In genomic region chr22:38177926-38178604, GRCh38 we compare ENCODE assay signal across 1 cellular context.
A peak's percentile ranks its signal among the peaks of the same experiment; 100 is the strongest.
TF ChIP-seq lines count a peak whose summit lies in the region.

No MANE protein-coding gene starts in this region.

TF ChIP-seq in HepG2, 621 proteins besides CTCF, POLR2A, EP300 and RAD21 (continued from another document and continues in another):
- TF ChIP-seq HNF1A (IDR thresholded peaks at IDR 0.05; ENCODE audit: low read depth) (peak; percentile 59; the same call in 1 of the 2 replicates), HNF1A (CRISPR knock-in tag; IDR thresholded peaks at IDR 0.05; ENCODE audit: borderline replicate concordance) (no peak), RELA (CRISPR knock-in tag; IDR thresholded peaks at IDR 0.05) (no peak), IRF2 (CRISPR knock-in tag; IDR thresholded peaks at IDR 0.05) (peak; percentile 80), PAX8 (CRISPR knock-in tag; IDR thresholded peaks at IDR 0.05; ENCODE audit: borderline replicate concordance) (no peak), XBP1 (CRISPR knock-in tag; IDR thresholded peaks at IDR 0.05) (no peak), POGK (CRISPR knock-in tag; conservative IDR thresholded peaks at IDR 0.05) (peak; percentile 64; the same call in 1 of the 2 replicates), SOX6 (IDR thresholded peaks at IDR 0.05) (no peak), SOX6 (CRISPR knock-in tag; IDR thresholded peaks at IDR 0.05) (peak; percentile 100), SP4 (CRISPR knock-in tag; IDR thresholded peaks at IDR 0.05) (peak; percentile 68), TFAP4 (IDR thresholded peaks at IDR 0.05; ENCODE audit: borderline replicate concordance, low read depth) (peak; percentile 81; the same call in 1 of the 2 replicates), FIP1L1 (IDR thresholded peaks at IDR 0.05; ENCODE audit: borderline replicate concordance, insufficient read depth, low read depth, low read length) (no peak), ZNF232 (CRISPR knock-in tag; IDR thresholded peaks at IDR 0.05; ENCODE audit: borderline replicate concordance) (peak; percentile 57; the same call in 1 of the 2 replicates), ZNF280D (CRISPR knock-in tag; IDR thresholded peaks at IDR 0.05) (peak; percentile 83; the same call in 1 of the 2 replicates), NONO (IDR thresholded peaks at IDR 0.05) (no peak), NONO (CRISPR knock-in tag; conservative IDR thresholded peaks at IDR 0.05) (0 out of 2 replicates have a peak, but pooled peaks have one; percentile 34), ZNF75D (CRISPR knock-in tag; IDR thresholded peaks at IDR 0.05; ENCODE audit: borderline replicate concordance) (no peak), ZNF589 (CRISPR knock-in tag; conservative IDR thresholded peaks at IDR 0.05) (no peak), MEF2D (CRISPR knock-in tag; IDR thresholded peaks at IDR 0.05) (peak; percentile 51; the same call in 1 of the 2 replicates), HIC2 (CRISPR knock-in tag; IDR thresholded peaks at IDR 0.05; ENCODE audit: low read depth) (peak; percentile 84), KLF11 (CRISPR knock-in tag; IDR thresholded peaks at IDR 0.05) (no peak), KLF6 (CRISPR knock-in tag; IDR thresholded peaks at IDR 0.05) (0 out of 2 replicates have a peak, but pooled peaks have one; percentile 41), ZNF691 (CRISPR knock-in tag; IDR thresholded peaks at IDR 0.05; ENCODE audit: borderline replicate concordance, low read depth) (no peak), ATF2 (CRISPR knock-in tag; IDR thresholded peaks at IDR 0.05) (peak; percentile 93), ZNF383 (CRISPR knock-in tag; IDR thresholded peaks at IDR 0.05; ENCODE audit: borderline replicate concordance) (no peak), HMGXB4 (CRISPR knock-in tag; IDR thresholded peaks at IDR 0.05; ENCODE audit: borderline replicate concordance in 1 of 2, low read depth in 1 of 2) (no peak), HOXA9 (CRISPR knock-in tag; IDR thresholded peaks at IDR 0.05; ENCODE audit: borderline replicate concordance) (no peak), HDAC1 (CRISPR knock-in tag; IDR thresholded peaks at IDR 0.05) (peak; percentile 91), EEA1 (CRISPR knock-in tag; IDR thresholded peaks at IDR 0.05; ENCODE audit: borderline replicate concordance) (no peak), BCL3 (CRISPR knock-in tag; IDR thresholded peaks at IDR 0.05) (peak; percentile 48; the same call in 1 of the 2 replicates), ZNF772 (CRISPR knock-in tag; IDR thresholded peaks at IDR 0.05) (0 out of 2 replicates have a peak, but pooled peaks have one; percentile 14), IRF1 (CRISPR knock-in tag; IDR thresholded peaks at IDR 0.05; ENCODE audit: low read depth) (no peak), SKI (IDR thresholded peaks at IDR 0.05; ENCODE audit: partially characterized antibody) (peak; percentile 22)
